17 cellular contexts compared by ENCODE assay signal in genomic region chr4:23105759-23106370, GRCh38.
"Had no signal": no experiment of that assay in that cellular context is flagged by ENCODE, and none has a peak within 500 bp of the region (broad histone marks: within the 10 kb centered on the region; RNA-seq: fewer than 3 reads in every experiment).

No MANE protein-coding gene starts in this region.

- H3K27me3 ChIP-seq: hepatocyte, sigmoid colon, stomach, transverse colon had no signal

- H3K27ac ChIP-seq: hepatocyte, parathyroid adenoma, prostate gland, sigmoid colon, stomach, thoracic aorta, transverse colon had no signal

- DNase-seq: erythroblast; foreskin melanocyte; mammary epithelial cell; naive thymus-derived CD4-positive, alpha-beta T cell; nephron progenitor cell; retina; sigmoid colon; small intestine; stimulated activated CD4-positive, alpha-beta T cell treated with anti-CD3 and anti-CD28 coated beads, Interleukin-12 subunit alpha, Interleukin-12 subunit beta, amount 100 ng/mL, for 4 hours; stimulated activated naive CD4-positive, alpha-beta T cell; stomach; substantia nigra; transverse colon had no signal

- H3K4me3 ChIP-seq: hepatocyte, prostate gland, sigmoid colon, stomach, thoracic aorta, transverse colon had no signal

- H3K9me3 ChIP-seq: prostate gland, sigmoid colon, stomach, thoracic aorta, transverse colon had no signal

- H3K36me3 ChIP-seq: prostate gland, sigmoid colon, stomach, thoracic aorta, transverse colon had no signal

- ATAC-seq: naive thymus-derived CD4-positive, alpha-beta T cell had no signal

- H3K4me1 ChIP-seq: parathyroid adenoma, prostate gland, sigmoid colon, stomach, transverse colon had no signal
